Comparison of ENCODE assay signal across 8 cellular contexts in genomic region chr22:36486619-36487384, GRCh38. TPM values are rescaled to one million over a fixed set of nuclear protein-coding genes. Genes with fewer than 3 reads are reported as not detected.
DNase-seq lines count a peak whose midpoint lies in the region; ATAC-seq and TF ChIP-seq lines count a peak whose summit lies in the region.

No MANE protein-coding gene starts in this region.

- no peaks in the 10 kb centered on the region for H3K9me3 Mint-ChIP-seq in T-cell

- TF ChIP-seq POLR2A in tibial nerve (IDR thresholded peaks at IDR 0.05), result no peak

- H3K27ac ChIP-seq in mesenchymal stem cell (ENCODE audit: low read length, poor library complexity, severe bottlenecking), result no peak overlapping the region
- no peak overlapping the region for H3K27ac ChIP-seq in tibial nerve

- no peak overlapping the region for H3K4ac ChIP-seq in mesenchymal stem cell (ENCODE audit: low read depth in 1 of 2, low read length in 2 of 2)

- peaks cover 2 to 12% (median 9%) of the 10 kb centered on the region in 3 donors for H3K4me1 Mint-ChIP-seq in T-cell

- peak; percentile 30 to 55 (median 37) for TF ChIP-seq CTCF in tibial nerve (IDR thresholded peaks at IDR 0.05)

- no peak overlapping the region for H3K14ac ChIP-seq in mesenchymal stem cell (ENCODE audit: low read length in 2 of 2)

- H2AK5ac ChIP-seq in mesenchymal stem cell (ENCODE audit: low read length, severe bottlenecking), result no peak overlapping the region

- no peaks in the 10 kb centered on the region for H3K27me3 ChIP-seq in mesenchymal stem cell (ENCODE audit: control insufficient read depth in 1 of 2, insufficient read depth in 1 of 2, low read length in 2 of 2)
- no peaks in the 10 kb centered on the region for H3K27me3 ChIP-seq in tibial nerve

- H3K23ac ChIP-seq in mesenchymal stem cell (ENCODE audit: low read length in 2 of 2), result no peak overlapping the region

- POLR2A ChIA-PET in T-cell (lab: Charles Lee), result interaction anchor here in 1 of 2 donors (0.5 kb wide), 1 partner anchor 190 kb away, joined by 7 read pairs; no protein-coding TSS in a partner anchor

- no peak overlapping the region for H3K4me3 Mint-ChIP-seq in T-cell

- no peak overlapping the region for H3K27ac Mint-ChIP-seq in T-cell

- H3K18ac ChIP-seq in mesenchymal stem cell (ENCODE audit: low read depth in 1 of 2, low read length in 2 of 2), result no peak overlapping the region

- peak; percentile 31 for DNase-seq in NCI-H748 (lab: John Stamatoyannopoulos, UW; ENCODE audit: unreplicated experiment)
- no peak for DNase-seq in NCI-H748 treated with DMSO at 0.1 percent for 48 hours (lab: John Stamatoyannopoulos, UW)
- peak; percentile 14 to 69 (median 59) for DNase-seq in T-cell
- peak; percentile 62 for DNase-seq in astrocyte of the hippocampus (ENCODE audit: low read depth, low spot score)
- peak; percentile 80 for DNase-seq in mesenchymal stem cell
- peak in 1 of 2 donors; percentile 49 for DNase-seq in tibial nerve (ENCODE audit: low spot score in 2 of 2)
- DNase-seq in cerebellar nuclear complex (lab: John Stamatoyannopoulos, UW), result no peak

- no peak overlapping the region for H2BK120ac ChIP-seq in mesenchymal stem cell (ENCODE audit: low read depth, low read length)

- H3K79me1 ChIP-seq in mesenchymal stem cell (replicated peaks; ENCODE audit: low read length, poor library complexity, severe bottlenecking), result peaks cover 1% of the 10 kb centered on the region

- 77% methylated on average over 13 of the region's 13 CpGs for WGBS in mesenchymal stem cell
- 90 to 91% methylated on average over 13 of the region's 13 CpGs for WGBS in tibial nerve, 2 donors

- no peak overlapping the region for H3K9ac ChIP-seq in mesenchymal stem cell (ENCODE audit: low read length)

- H4K91ac ChIP-seq in mesenchymal stem cell (ENCODE audit: low read length), result no peak overlapping the region

- H3K4me3 ChIP-seq in mesenchymal stem cell (ENCODE audit: insufficient read depth in 1 of 2, low read depth in 1 of 2, low read length in 2 of 2) (no peak overlapping the region), tibial nerve (no peak overlapping the region)

- peaks cover 12 to 32% of the 10 kb centered on the region in 2 experiments for H3K36me3 ChIP-seq in mesenchymal stem cell (ENCODE audit: control insufficient read depth in 1 of 2, insufficient read depth in 2 of 2, low read depth in 1 of 2, low read length in 2 of 2)
- H3K36me3 ChIP-seq in tibial nerve, result peaks cover 0 to 49% (median 0%) of the 10 kb centered on the region in 3 donors

- no peak overlapping the region for H3K4me2 ChIP-seq in mesenchymal stem cell (ENCODE audit: low read length, poor library complexity, severe bottlenecking)

- no peak overlapping the region for H2BK5ac ChIP-seq in mesenchymal stem cell (ENCODE audit: low read depth, low read length, poor library complexity, severe bottlenecking)

- H3K4me1 ChIP-seq in mesenchymal stem cell (ENCODE audit: control insufficient read depth, insufficient read depth, low read depth, low read length), result no peaks in the 10 kb centered on the region
- peaks cover 0 to 6% (median 4%) of the 10 kb centered on the region in 4 donors for H3K4me1 ChIP-seq in tibial nerve

- ATAC-seq in T-cell (replicated peaks in 1 of 4), result no peak
- ATAC-seq in HG02884 (IDR thresholded peaks at IDR 0.05; ENCODE audit: unreplicated experiment), result no peak

- no peak overlapping the region for H2BK12ac ChIP-seq in mesenchymal stem cell (ENCODE audit: low read length in 2 of 2)

- H3K27me3 Mint-ChIP-seq in T-cell, result no peaks in the 10 kb centered on the region

- no peak for TF ChIP-seq EP300 in tibial nerve (IDR thresholded peaks at IDR 0.05)

- no peak overlapping the region for H2BK15ac ChIP-seq in mesenchymal stem cell (ENCODE audit: low read depth, poor library complexity, severe bottlenecking)

- H2AFZ ChIP-seq in mesenchymal stem cell (ENCODE audit: low read depth, low read length), result no peak overlapping the region

- H3K9me3 ChIP-seq in mesenchymal stem cell (ENCODE audit: control insufficient read depth, low read length) (peaks cover 8% of the 10 kb centered on the region), tibial nerve (no peaks in the 10 kb centered on the region)

- H4K8ac ChIP-seq in mesenchymal stem cell (ENCODE audit: low read length), result no peak overlapping the region

- CTCF ChIA-PET in T-cell (lab: Charles Lee), result interaction anchor here (0.6 to 1.7 kb wide), 20 partner anchors 9 to 1195 kb away, joined by 3 to 12 read pairs (median 4); partner anchors contain the start of gene APOL2 (in 1 of the 2)

- H3K36me3 Mint-ChIP-seq in T-cell, result no peaks in the 10 kb centered on the region

RNA-seq across cellular contexts. Expression of gene TXN2, which starts 5.4 kb away (rescaled TPM):
- 10 to 100 TPM; 36.9 to 47.6 (median 45.4) TPM for total RNA-seq in T-cell
- 66.7 TPM for polyA plus RNA-seq in mesenchymal stem cell (2013, experiment 1 of 2)
- 65.6 TPM for polyA plus RNA-seq in mesenchymal stem cell (2013, experiment 2 of 2)
- total RNA-seq in tibial nerve, result 10 to 100 TPM; 50.4 to 83.5 (median 68.0) TPM

RNA-seq across cellular contexts. Expression of gene FOXRED2, which starts 20.0 kb away (rescaled TPM):
- 1 to 10 TPM; 1.7 to 5.0 (median 3.2) TPM for total RNA-seq in T-cell
- 12.9 TPM for polyA plus RNA-seq in mesenchymal stem cell (2013, experiment 1 of 2)
- polyA plus RNA-seq in mesenchymal stem cell (2013, experiment 2 of 2), result 12.8 TPM
- total RNA-seq in tibial nerve, result 10 to 100 TPM in 3 of 4 donors, 1 to 10 TPM in 1; 3.1 to 13.7 (median 13.1) TPM

RNA-seq across cellular contexts. Expression of gene EIF3D, which starts 42.2 kb away (rescaled TPM):
- total RNA-seq in T-cell (100 to 1,000 TPM; 218 to 273 (median 242) TPM), tibial nerve (100 to 1,000 TPM; 200 to 272 (median 238) TPM)
- polyA plus RNA-seq in mesenchymal stem cell (2013, experiment 1 of 2), result 145 TPM
- 145 TPM for polyA plus RNA-seq in mesenchymal stem cell (2013, experiment 2 of 2)

Comparison
In these comparisons a context has a peak if more than half of its experiments do, and no peak if none do; other contexts are left out.
1. DNase-seq: peak in NCI-H748 (single experiment), T-cell (34 of 34), astrocyte of the hippocampus (single experiment) and mesenchymal stem cell (single experiment); none in NCI-H748 treated with DMSO at 0.1 percent for 48 hours (single experiment) and cerebellar nuclear complex (0 of 2).